1 cellular context compared by ENCODE assay signal in genomic region chr9:129598089-129598596, GRCh38.
TF ChIP-seq lines count a peak whose summit lies in the region.

No MANE protein-coding gene starts in this region.

TF ChIP-seq in GM12878, 131 proteins besides CTCF, POLR2A, EP300 and RAD21:
- no peak for TF ChIP-seq ZBTB11 (CRISPR knock-in tag; IDR thresholded peaks at IDR 0.05)
- no peak for TF ChIP-seq HCFC1 (IDR thresholded peaks at IDR 0.05; ENCODE audit: low read length)
- TF ChIP-seq KLF5 (IDR thresholded peaks at IDR 0.05; ENCODE audit: partially characterized antibody): no peak
- no peak for TF ChIP-seq REST (IDR thresholded peaks at IDR 0.05; ENCODE audit: low read depth, low read length)
- TF ChIP-seq POLR2AphosphoS2 (IDR thresholded peaks at IDR 0.05; ENCODE audit: low read depth, low read length): no peak
- no peak for TF ChIP-seq SP1 (IDR thresholded peaks at IDR 0.05; ENCODE audit: low read depth, low read length)
- no peak for TF ChIP-seq YBX1 (IDR thresholded peaks at IDR 0.05)
- TF ChIP-seq CBFB (IDR thresholded peaks at IDR 0.05; ENCODE audit: low read depth): no peak
- no peak for TF ChIP-seq DPF2 (IDR thresholded peaks at IDR 0.05)
TF ChIP-seq in GM12878: peak in this region for 0.
